3 cellular contexts compared by ENCODE assay signal in genomic region chr10:133487085-133487484, GRCh38.
"Had no signal": no experiment of that assay in that cellular context is flagged by ENCODE, and none has a peak within 500 bp of the region (broad histone marks: within the 10 kb centered on the region; RNA-seq: fewer than 3 reads in every experiment).

No MANE protein-coding gene starts in this region.

- H3K4me3 ChIP-seq: GM12878 had no signal

- DNase-seq: GDM1, GF-D8 had no signal
